ENCODE assay signal across 9 cellular contexts in genomic region chrX:109709129-109709631, GRCh38. TPM values are rescaled to one million over a fixed set of nuclear protein-coding genes. Genes with fewer than 3 reads are reported as not detected.
DNase-seq lines count a peak whose midpoint lies in the region; FAIRE-seq and TF ChIP-seq lines count a peak whose summit lies in the region.
"Had no signal": no experiment of that assay in that cellular context is flagged by ENCODE, and none has a peak within 500 bp of the region (broad histone marks: within the 10 kb centered on the region; RNA-seq: fewer than 3 reads in every experiment).

No MANE protein-coding gene starts in this region.

- CTCF ChIA-PET in endothelial cell of umbilical vein (lab: Charles Lee) = interaction anchor here (1.0 to 9.7 kb wide), 4 partner anchors 148 to 437 kb away, joined by 3 to 241 read pairs (median 53); no protein-coding TSS in a partner anchor

- TF ChIP-seq CTCF in endothelial cell of umbilical vein (IDR thresholded peaks at IDR 0.05; ENCODE audit: extremely low read depth in 1 of 2, insufficient read depth in 1 of 2, low read depth in 1 of 2, low read length in 2 of 2) = no peak
- no peak for TF ChIP-seq CTCF in spleen (IDR thresholded peaks at IDR 0.05 in 8 of 11, conservative IDR thresholded peaks at IDR 0.05 in 3 of 11)

- H3K4me3 ChIP-seq in endothelial cell of umbilical vein (replicated peaks in 1 of 3; ENCODE audit: insufficient read depth in 1 of 3, low read depth in 1 of 3, low read length in 3 of 3) = no peak overlapping the region
- peak overlapping the region in 1 of 8 donors; percentile 32 for H3K4me3 ChIP-seq in spleen
- H3K4me3 ChIP-seq: skin epidermis had no signal

- H3K9ac ChIP-seq in endothelial cell of umbilical vein (replicated peaks; ENCODE audit: extremely low read depth, insufficient read depth, low read length) = no peak overlapping the region

- H3K27me3 ChIP-seq in endothelial cell of umbilical vein (ENCODE audit: control insufficient read depth in 2 of 2, insufficient read depth in 2 of 2, low read length in 2 of 2) (no peaks in the 10 kb centered on the region), spleen (replicated peaks in 1 of 7) (no peaks in the 10 kb centered on the region)

- H3K27ac ChIP-seq in endothelial cell of umbilical vein (ENCODE audit: insufficient read depth, low read depth, low read length) = peak overlapping the region; percentile 5
- peak overlapping the region in 7 of 8 donors; percentile 48 to 84 (median 79) for H3K27ac ChIP-seq in spleen

- dilution Hi-C loops in endothelial cell of umbilical vein (cut with MboI; ENCODE audit: extremely low pct_ligation_motif_present, low sequenced_read_pairs) = no loop called here

- TF ChIP-seq POLR2A in endothelial cell of umbilical vein (IDR thresholded peaks at IDR 0.05; ENCODE audit: low read depth, low read length) = no peak
- TF ChIP-seq POLR2A in spleen (IDR thresholded peaks at IDR 0.05) = no peak

- no peaks in the 10 kb centered on the region for H3K9me3 ChIP-seq in endothelial cell of umbilical vein (replicated peaks; ENCODE audit: control insufficient read depth, insufficient read depth, low read length)
- no peaks in the 10 kb centered on the region for H3K9me3 ChIP-seq in spleen

- H3K36me3 ChIP-seq in endothelial cell of umbilical vein (ENCODE audit: control insufficient read depth in 2 of 2, extremely low read depth in 1 of 2, insufficient read depth in 2 of 2, low read length in 2 of 2) (no peaks in the 10 kb centered on the region), spleen (no peaks in the 10 kb centered on the region)

- FAIRE-seq in GM18507 (lab: Jason Lieb, UNC) = peak; percentile 82
- FAIRE-seq in endothelial cell of umbilical vein (lab: Jason Lieb, UNC) = no peak

- no TSS peak for BruUV-seq in endothelial cell of umbilical vein (replicated peaks; lab: Mats Ljungman, UMichigan)

- no peak overlapping the region for H3K4me2 ChIP-seq in endothelial cell of umbilical vein (ENCODE audit: insufficient read depth, low read length)

- POLR2A ChIA-PET in endothelial cell of umbilical vein (lab: Charles Lee) = no interaction called here

- WGBS in spleen, 5 donors = 0 to 25% (median 16%) methylated on average over 3 of the region's 3 CpGs

- no peaks in the 10 kb centered on the region for H3K9me1 ChIP-seq in endothelial cell of umbilical vein (replicated peaks; ENCODE audit: control insufficient read depth, extremely low read depth, insufficient read depth, low read length)

- intact Hi-C loops in endothelial cell of umbilical vein (cut with micrococcal nuclease) (no loop called here), spleen (cut with DNase I; ENCODE audit: low total_unique reads) (no loop called here)

- H2AFZ ChIP-seq in endothelial cell of umbilical vein (ENCODE audit: low read depth, low read length) = no peak overlapping the region

- peaks cover 98% of the 10 kb centered on the region for H3K79me2 ChIP-seq in endothelial cell of umbilical vein (ENCODE audit: control insufficient read depth, insufficient read depth, low read length)

- DNase-seq in GM18507 (ENCODE audit: extremely low spot score, insufficient read length, low read depth) (no peak), HCEC 1CT (peak; percentile 41), NAMALWA (ENCODE audit: low spot score) (peak; percentile 49), endothelial cell of umbilical vein (ENCODE audit: low read depth, low spot score) (peak; percentile 6), spleen (no peak), germinal center (ENCODE audit: low spot score) (no peak), NCI-H510A treated with DMSO at 0.1 percent for 48 hours (lab: John Stamatoyannopoulos, UW) (no peak), amygdala (lab: John Stamatoyannopoulos, UW) (no peak)

- H4K20me1 ChIP-seq in endothelial cell of umbilical vein (replicated peaks; ENCODE audit: control insufficient read depth, extremely low read depth, insufficient read depth, low read length) = no peaks in the 10 kb centered on the region

- H3K4me1 ChIP-seq in endothelial cell of umbilical vein (ENCODE audit: control insufficient read depth, extremely low read depth, insufficient read depth, low read length) = peaks cover 12% of the 10 kb centered on the region
- H3K4me1 ChIP-seq in spleen = peaks cover 19 to 88% (median 49%) of the 10 kb centered on the region in 6 donors

TF ChIP-seq in endothelial cell of umbilical vein, 7 proteins besides CTCF, POLR2A, EP300 and RAD21:
- TF ChIP-seq EZH2 (IDR thresholded peaks at IDR 0.05; ENCODE audit: borderline replicate concordance, low read depth, low read length, severe bottlenecking) (no peak), FOS (IDR thresholded peaks at IDR 0.05; ENCODE audit: borderline replicate concordance, insufficient read depth, low read length) (no peak), MYC (IDR thresholded peaks at IDR 0.05; ENCODE audit: low read depth, low read length) (no peak), JUN (IDR thresholded peaks at IDR 0.05; ENCODE audit: borderline replicate concordance, insufficient read depth, insufficient read length, low read depth) (no peak), POLR2AphosphoS5 (IDR thresholded peaks at IDR 0.05; ENCODE audit: insufficient read depth, low read depth, low read length) (no peak), MAX (IDR thresholded peaks at IDR 0.05; ENCODE audit: insufficient read depth, insufficient read length) (no peak), GATA2 (IDR thresholded peaks at IDR 0.05; ENCODE audit: insufficient read depth, insufficient read length, low read depth, low read length) (no peak)
TF ChIP-seq in endothelial cell of umbilical vein: peak in this region for 0.

RNA-seq across cellular contexts. Expression of gene ACSL4, which starts 23.9 kb away (rescaled TPM):
- total RNA-seq in endothelial cell of umbilical vein (85.5 and 88.9 TPM in 2 replicates), spleen (100 to 1,000 TPM in 1 of 7 donors, 10 to 100 TPM in 6; 47.3 to 109 (median 54.8) TPM)
- polyA plus RNA-seq in endothelial cell of umbilical vein (16.1 and 20.7 TPM in 2 replicates), spleen (10 to 100 TPM; 10.8 to 16.3 (median 11.6) TPM)
- polyA plus RNA-seq in endothelial cell of umbilical vein (2011; cell fraction: cytosol; rRNA removed) = 24.8 and 24.9 TPM in 2 replicates
- polyA plus RNA-seq in endothelial cell of umbilical vein (2011; cell fraction: nucleus; rRNA removed) = 28.2 and 33.4 TPM in 2 replicates
- 49.5 and 76.1 TPM in 2 replicates for polyA plus RNA-seq in endothelial cell of umbilical vein (2012)
- 83.0 and 105 TPM in 2 replicates for polyA minus RNA-seq in endothelial cell of umbilical vein
- polyA minus RNA-seq in endothelial cell of umbilical vein (2011; cell fraction: cytosol; rRNA and poly(A)+ RNA removed) = 29.6 TPM
- polyA minus RNA-seq in endothelial cell of umbilical vein (2011; cell fraction: nucleus; rRNA and poly(A)+ RNA removed) = 40.5 and 53.7 TPM in 2 replicates

Comparison
In these comparisons a context has a peak if more than half of its experiments do, and no peak if none do; other contexts are left out.
1. DNase-seq: peak in HCEC 1CT (single experiment), NAMALWA (single experiment) and endothelial cell of umbilical vein (single experiment); none in GM18507 (single experiment), spleen (single experiment), germinal center (single experiment), NCI-H510A treated with DMSO at 0.1 percent for 48 hours (single experiment) and amygdala (0 of 56).